1 cellular context compared by ENCODE assay signal in genomic region chr1:245182028-245182427, GRCh38.
TF ChIP-seq lines count a peak whose summit lies in the region.

No MANE protein-coding gene starts in this region.

TF ChIP-seq in HepG2, 621 proteins besides CTCF, POLR2A, EP300 and RAD21:
- TF ChIP-seq FOXC1 (CRISPR knock-in tag; IDR thresholded peaks at IDR 0.05; ENCODE audit: borderline replicate concordance) = no peak
